1 cellular context compared by ENCODE assay signal in the genomic region with DNA sequence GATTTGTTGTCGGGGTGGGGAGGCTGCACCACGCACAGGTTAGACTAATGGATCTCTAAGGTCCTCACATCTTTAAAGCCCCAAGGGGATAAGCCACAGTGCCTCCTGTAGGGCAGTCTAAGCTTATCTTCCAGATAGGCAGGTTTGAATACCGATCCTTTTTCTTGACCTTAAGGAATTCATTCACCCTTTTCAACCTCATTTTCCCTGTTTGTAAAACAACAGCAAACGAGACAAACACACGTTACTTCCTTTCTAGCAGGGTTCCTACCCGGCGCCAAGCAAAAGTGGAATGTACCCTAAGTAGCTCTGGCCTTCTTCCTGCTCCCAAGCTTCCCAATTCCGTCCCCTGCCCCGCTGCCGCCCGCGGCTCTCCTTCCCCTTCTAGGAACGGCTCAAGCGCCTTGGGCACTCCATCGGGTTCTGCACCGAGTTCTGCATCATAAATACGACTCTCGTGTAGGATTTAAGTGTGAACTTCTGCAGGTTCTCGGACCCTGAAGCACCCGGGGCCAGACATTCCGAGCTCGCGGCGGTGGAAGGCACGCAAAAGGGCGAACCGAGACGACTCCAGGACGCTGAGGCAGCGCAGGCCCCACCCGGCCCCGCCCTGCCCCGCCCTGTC.
TF ChIP-seq lines count a peak whose summit lies in the region.

No MANE protein-coding gene starts in this region.

TF ChIP-seq in HEK293, 187 proteins besides CTCF, POLR2A, EP300 and RAD21 (continued from another document and continues in another):
- TF ChIP-seq, protein P1, sequence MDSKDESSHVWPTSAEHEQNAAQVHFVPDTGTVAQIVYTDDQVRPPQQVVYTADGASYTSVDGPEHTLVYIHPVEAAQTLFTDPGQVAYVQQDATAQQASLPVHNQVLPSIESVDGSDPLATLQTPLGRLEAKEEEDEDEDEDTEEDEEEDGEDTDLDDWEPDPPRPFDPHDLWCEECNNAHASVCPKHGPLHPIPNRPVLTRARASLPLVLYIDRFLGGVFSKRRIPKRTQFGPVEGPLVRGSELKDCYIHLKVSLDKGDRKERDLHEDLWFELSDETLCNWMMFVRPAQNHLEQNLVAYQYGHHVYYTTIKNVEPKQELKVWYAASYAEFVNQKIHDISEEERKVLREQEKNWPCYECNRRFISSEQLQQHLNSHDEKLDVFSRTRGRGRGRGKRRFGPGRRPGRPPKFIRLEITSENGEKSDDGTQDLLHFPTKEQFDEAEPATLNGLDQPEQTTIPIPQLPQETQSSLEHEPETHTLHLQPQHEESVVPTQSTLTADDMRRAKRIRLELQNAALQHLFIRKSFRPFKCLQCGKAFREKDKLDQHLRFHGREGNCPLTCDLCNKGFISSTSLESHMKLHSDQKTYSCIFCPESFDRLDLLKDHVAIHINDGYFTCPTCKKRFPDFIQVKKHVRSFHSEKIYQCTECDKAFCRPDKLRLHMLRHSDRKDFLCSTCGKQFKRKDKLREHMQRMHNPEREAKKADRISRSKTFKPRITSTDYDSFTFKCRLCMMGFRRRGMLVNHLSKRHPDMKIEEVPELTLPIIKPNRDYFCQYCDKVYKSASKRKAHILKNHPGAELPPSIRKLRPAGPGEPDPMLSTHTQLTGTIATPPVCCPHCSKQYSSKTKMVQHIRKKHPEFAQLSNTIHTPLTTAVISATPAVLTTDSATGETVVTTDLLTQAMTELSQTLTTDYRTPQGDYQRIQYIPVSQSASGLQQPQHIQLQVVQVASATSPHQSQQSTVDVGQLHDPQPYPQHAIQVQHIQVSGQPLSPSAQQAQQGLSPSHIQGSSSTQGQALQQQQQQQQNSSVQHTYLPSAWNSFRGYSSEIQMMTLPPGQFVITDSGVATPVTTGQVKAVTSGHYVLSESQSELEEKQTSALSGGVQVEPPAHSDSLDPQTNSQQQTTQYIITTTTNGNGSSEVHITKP (tag by site-specific recombination; IDR thresholded peaks at IDR 0.05): peak; percentile 93
- no peak; the same call in 1 of the 2 replicates for TF ChIP-seq ZSCAN30 (tag by site-specific recombination; IDR thresholded peaks at IDR 0.05)
- no peak for TF ChIP-seq ZBTB7A (tag by site-specific recombination; IDR thresholded peaks at IDR 0.05; ENCODE audit: low read depth)
- no peak for TF ChIP-seq ZNF521 (tag by site-specific recombination; IDR thresholded peaks at IDR 0.05)
- TF ChIP-seq, protein P2, sequence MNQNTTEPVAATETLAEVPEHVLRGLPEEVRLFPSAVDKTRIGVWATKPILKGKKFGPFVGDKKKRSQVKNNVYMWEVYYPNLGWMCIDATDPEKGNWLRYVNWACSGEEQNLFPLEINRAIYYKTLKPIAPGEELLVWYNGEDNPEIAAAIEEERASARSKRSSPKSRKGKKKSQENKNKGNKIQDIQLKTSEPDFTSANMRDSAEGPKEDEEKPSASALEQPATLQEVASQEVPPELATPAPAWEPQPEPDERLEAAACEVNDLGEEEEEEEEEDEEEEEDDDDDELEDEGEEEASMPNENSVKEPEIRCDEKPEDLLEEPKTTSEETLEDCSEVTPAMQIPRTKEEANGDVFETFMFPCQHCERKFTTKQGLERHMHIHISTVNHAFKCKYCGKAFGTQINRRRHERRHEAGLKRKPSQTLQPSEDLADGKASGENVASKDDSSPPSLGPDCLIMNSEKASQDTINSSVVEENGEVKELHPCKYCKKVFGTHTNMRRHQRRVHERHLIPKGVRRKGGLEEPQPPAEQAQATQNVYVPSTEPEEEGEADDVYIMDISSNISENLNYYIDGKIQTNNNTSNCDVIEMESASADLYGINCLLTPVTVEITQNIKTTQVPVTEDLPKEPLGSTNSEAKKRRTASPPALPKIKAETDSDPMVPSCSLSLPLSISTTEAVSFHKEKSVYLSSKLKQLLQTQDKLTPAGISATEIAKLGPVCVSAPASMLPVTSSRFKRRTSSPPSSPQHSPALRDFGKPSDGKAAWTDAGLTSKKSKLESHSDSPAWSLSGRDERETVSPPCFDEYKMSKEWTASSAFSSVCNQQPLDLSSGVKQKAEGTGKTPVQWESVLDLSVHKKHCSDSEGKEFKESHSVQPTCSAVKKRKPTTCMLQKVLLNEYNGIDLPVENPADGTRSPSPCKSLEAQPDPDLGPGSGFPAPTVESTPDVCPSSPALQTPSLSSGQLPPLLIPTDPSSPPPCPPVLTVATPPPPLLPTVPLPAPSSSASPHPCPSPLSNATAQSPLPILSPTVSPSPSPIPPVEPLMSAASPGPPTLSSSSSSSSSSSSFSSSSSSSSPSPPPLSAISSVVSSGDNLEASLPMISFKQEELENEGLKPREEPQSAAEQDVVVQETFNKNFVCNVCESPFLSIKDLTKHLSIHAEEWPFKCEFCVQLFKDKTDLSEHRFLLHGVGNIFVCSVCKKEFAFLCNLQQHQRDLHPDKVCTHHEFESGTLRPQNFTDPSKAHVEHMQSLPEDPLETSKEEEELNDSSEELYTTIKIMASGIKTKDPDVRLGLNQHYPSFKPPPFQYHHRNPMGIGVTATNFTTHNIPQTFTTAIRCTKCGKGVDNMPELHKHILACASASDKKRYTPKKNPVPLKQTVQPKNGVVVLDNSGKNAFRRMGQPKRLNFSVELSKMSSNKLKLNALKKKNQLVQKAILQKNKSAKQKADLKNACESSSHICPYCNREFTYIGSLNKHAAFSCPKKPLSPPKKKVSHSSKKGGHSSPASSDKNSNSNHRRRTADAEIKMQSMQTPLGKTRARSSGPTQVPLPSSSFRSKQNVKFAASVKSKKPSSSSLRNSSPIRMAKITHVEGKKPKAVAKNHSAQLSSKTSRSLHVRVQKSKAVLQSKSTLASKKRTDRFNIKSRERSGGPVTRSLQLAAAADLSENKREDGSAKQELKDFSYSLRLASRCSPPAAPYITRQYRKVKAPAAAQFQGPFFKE (tag by site-specific recombination; IDR thresholded peaks at IDR 0.05; ENCODE audit: borderline replicate concordance): no peak
- TF ChIP-seq, protein P3, sequence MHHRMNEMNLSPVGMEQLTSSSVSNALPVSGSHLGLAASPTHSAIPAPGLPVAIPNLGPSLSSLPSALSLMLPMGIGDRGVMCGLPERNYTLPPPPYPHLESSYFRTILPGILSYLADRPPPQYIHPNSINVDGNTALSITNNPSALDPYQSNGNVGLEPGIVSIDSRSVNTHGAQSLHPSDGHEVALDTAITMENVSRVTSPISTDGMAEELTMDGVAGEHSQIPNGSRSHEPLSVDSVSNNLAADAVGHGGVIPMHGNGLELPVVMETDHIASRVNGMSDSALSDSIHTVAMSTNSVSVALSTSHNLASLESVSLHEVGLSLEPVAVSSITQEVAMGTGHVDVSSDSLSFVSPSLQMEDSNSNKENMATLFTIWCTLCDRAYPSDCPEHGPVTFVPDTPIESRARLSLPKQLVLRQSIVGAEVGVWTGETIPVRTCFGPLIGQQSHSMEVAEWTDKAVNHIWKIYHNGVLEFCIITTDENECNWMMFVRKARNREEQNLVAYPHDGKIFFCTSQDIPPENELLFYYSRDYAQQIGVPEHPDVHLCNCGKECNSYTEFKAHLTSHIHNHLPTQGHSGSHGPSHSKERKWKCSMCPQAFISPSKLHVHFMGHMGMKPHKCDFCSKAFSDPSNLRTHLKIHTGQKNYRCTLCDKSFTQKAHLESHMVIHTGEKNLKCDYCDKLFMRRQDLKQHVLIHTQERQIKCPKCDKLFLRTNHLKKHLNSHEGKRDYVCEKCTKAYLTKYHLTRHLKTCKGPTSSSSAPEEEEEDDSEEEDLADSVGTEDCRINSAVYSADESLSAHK (tag by site-specific recombination; IDR thresholded peaks at IDR 0.05): no peak
- TF ChIP-seq, protein P4, sequence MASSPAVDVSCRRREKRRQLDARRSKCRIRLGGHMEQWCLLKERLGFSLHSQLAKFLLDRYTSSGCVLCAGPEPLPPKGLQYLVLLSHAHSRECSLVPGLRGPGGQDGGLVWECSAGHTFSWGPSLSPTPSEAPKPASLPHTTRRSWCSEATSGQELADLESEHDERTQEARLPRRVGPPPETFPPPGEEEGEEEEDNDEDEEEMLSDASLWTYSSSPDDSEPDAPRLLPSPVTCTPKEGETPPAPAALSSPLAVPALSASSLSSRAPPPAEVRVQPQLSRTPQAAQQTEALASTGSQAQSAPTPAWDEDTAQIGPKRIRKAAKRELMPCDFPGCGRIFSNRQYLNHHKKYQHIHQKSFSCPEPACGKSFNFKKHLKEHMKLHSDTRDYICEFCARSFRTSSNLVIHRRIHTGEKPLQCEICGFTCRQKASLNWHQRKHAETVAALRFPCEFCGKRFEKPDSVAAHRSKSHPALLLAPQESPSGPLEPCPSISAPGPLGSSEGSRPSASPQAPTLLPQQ (tag by site-specific recombination; IDR thresholded peaks at IDR 0.05): no peak
- TF ChIP-seq ZNF530 (tag by site-specific recombination; IDR thresholded peaks at IDR 0.05; ENCODE audit: low read depth): no peak
- TF ChIP-seq, protein P5, sequence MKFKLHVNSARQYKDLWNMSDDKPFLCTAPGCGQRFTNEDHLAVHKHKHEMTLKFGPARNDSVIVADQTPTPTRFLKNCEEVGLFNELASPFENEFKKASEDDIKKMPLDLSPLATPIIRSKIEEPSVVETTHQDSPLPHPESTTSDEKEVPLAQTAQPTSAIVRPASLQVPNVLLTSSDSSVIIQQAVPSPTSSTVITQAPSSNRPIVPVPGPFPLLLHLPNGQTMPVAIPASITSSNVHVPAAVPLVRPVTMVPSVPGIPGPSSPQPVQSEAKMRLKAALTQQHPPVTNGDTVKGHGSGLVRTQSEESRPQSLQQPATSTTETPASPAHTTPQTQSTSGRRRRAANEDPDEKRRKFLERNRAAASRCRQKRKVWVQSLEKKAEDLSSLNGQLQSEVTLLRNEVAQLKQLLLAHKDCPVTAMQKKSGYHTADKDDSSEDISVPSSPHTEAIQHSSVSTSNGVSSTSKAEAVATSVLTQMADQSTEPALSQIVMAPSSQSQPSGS (tag by site-specific recombination; IDR thresholded peaks at IDR 0.05; ENCODE audit: low read depth): no peak
- no peak for TF ChIP-seq TCF7L2 (IDR thresholded peaks at IDR 0.05; ENCODE audit: borderline replicate concordance, low read depth, low read length)
- TF ChIP-seq, protein P6, sequence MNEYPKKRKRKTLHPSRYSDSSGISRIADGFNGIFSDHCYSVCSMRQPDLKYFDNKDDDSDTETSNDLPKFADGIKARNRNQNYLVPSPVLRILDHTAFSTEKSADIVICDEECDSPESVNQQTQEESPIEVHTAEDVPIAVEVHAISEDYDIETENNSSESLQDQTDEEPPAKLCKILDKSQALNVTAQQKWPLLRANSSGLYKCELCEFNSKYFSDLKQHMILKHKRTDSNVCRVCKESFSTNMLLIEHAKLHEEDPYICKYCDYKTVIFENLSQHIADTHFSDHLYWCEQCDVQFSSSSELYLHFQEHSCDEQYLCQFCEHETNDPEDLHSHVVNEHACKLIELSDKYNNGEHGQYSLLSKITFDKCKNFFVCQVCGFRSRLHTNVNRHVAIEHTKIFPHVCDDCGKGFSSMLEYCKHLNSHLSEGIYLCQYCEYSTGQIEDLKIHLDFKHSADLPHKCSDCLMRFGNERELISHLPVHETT (tag by site-specific recombination; IDR thresholded peaks at IDR 0.05): no peak; the same call in 1 of the 2 replicates
- TF ChIP-seq ZNF138 (tag by site-specific recombination; IDR thresholded peaks at IDR 0.05; ENCODE audit: borderline replicate concordance): no peak
- TF ChIP-seq, protein P7, sequence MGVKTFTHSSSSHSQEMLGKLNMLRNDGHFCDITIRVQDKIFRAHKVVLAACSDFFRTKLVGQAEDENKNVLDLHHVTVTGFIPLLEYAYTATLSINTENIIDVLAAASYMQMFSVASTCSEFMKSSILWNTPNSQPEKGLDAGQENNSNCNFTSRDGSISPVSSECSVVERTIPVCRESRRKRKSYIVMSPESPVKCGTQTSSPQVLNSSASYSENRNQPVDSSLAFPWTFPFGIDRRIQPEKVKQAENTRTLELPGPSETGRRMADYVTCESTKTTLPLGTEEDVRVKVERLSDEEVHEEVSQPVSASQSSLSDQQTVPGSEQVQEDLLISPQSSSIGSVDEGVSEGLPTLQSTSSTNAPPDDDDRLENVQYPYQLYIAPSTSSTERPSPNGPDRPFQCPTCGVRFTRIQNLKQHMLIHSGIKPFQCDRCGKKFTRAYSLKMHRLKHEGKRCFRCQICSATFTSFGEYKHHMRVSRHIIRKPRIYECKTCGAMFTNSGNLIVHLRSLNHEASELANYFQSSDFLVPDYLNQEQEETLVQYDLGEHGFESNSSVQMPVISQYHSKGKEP (tag by site-specific recombination; IDR thresholded peaks at IDR 0.05): 0 out of 2 replicates have a peak, but pooled peaks have one; percentile 18
- no peak for TF ChIP-seq ZNF23 (tag by site-specific recombination; IDR thresholded peaks at IDR 0.05; ENCODE audit: borderline replicate concordance)
- TF ChIP-seq, protein P8, sequence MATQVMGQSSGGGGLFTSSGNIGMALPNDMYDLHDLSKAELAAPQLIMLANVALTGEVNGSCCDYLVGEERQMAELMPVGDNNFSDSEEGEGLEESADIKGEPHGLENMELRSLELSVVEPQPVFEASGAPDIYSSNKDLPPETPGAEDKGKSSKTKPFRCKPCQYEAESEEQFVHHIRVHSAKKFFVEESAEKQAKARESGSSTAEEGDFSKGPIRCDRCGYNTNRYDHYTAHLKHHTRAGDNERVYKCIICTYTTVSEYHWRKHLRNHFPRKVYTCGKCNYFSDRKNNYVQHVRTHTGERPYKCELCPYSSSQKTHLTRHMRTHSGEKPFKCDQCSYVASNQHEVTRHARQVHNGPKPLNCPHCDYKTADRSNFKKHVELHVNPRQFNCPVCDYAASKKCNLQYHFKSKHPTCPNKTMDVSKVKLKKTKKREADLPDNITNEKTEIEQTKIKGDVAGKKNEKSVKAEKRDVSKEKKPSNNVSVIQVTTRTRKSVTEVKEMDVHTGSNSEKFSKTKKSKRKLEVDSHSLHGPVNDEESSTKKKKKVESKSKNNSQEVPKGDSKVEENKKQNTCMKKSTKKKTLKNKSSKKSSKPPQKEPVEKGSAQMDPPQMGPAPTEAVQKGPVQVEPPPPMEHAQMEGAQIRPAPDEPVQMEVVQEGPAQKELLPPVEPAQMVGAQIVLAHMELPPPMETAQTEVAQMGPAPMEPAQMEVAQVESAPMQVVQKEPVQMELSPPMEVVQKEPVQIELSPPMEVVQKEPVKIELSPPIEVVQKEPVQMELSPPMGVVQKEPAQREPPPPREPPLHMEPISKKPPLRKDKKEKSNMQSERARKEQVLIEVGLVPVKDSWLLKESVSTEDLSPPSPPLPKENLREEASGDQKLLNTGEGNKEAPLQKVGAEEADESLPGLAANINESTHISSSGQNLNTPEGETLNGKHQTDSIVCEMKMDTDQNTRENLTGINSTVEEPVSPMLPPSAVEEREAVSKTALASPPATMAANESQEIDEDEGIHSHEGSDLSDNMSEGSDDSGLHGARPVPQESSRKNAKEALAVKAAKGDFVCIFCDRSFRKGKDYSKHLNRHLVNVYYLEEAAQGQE (tag by site-specific recombination; IDR thresholded peaks at IDR 0.05): no peak
- TF ChIP-seq ZNF707 (tag by site-specific recombination; IDR thresholded peaks at IDR 0.05): no peak
- TF ChIP-seq, protein P9, sequence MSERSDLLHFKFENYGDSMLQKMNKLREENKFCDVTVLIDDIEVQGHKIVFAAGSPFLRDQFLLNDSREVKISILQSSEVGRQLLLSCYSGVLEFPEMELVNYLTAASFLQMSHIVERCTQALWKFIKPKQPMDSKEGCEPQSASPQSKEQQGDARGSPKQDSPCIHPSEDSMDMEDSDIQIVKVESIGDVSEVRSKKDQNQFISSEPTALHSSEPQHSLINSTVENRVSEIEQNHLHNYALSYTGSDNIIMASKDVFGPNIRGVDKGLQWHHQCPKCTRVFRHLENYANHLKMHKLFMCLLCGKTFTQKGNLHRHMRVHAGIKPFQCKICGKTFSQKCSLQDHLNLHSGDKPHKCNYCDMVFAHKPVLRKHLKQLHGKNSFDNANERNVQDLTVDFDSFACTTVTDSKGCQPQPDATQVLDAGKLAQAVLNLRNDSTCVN (tag by site-specific recombination; optimal IDR thresholded peaks at IDR 0.05): peak; percentile 30
- TF ChIP-seq ZNF155 (tag by site-specific recombination; IDR thresholded peaks at IDR 0.05): no peak
- no peak; the same call in 1 of the 2 replicates for TF ChIP-seq ZSCAN23 (tag by site-specific recombination; IDR thresholded peaks at IDR 0.05)
